ENCODE assay signal across 25 cellular contexts in genomic region chr2:232295971-232296370, GRCh38.
"Had no signal": no experiment of that assay in that cellular context is flagged by ENCODE, and none has a peak within 500 bp of the region (broad histone marks: within the 10 kb centered on the region; RNA-seq: fewer than 3 reads in every experiment).

No MANE protein-coding gene starts in this region.

- ATAC-seq: foreskin keratinocyte; gastroesophageal sphincter; heart right ventricle; left cardiac atrium; left lung; mucosa of descending colon; natural killer cell treated with Interleukin-12 subunit alpha and Interleukin-12 subunit beta and Interleukin-15 and Interleukin-18, amount 100 ng/mL, for 72 hours; pancreas; sciatic nerve; stimulated activated naive CD8-positive, alpha-beta T cell treated with anti-CD3 and anti-CD28 coated beads, Interleukin-15, amount 100 ng/mL, for 72 hours had no signal

- H3K4me1 ChIP-seq: colonic mucosa, foreskin keratinocyte, left lung, pancreas, suprapubic skin had no signal

- H3K27me3 ChIP-seq: colonic mucosa, esophagus muscularis mucosa, foreskin keratinocyte, gastroesophageal sphincter, heart right ventricle, left lung, neutrophil, pancreas, suprapubic skin had no signal

- H3K27ac ChIP-seq: colonic mucosa, esophagus muscularis mucosa, foreskin keratinocyte, gastroesophageal sphincter, heart right ventricle, left lung, neutrophil, pancreas, suprapubic skin had no signal

- H3K36me3 ChIP-seq: colonic mucosa, neutrophil, pancreas had no signal

- DNase-seq: colonic mucosa; effector CD8-positive, alpha-beta T cell; endodermal cell; foreskin keratinocyte; heart right ventricle; hippocampal formation; left cardiac atrium; left lung; mesenchymal stem cell; mucosa of descending colon; naive B cell; pancreas; stimulated activated CD4-positive, alpha-beta T cell treated with anti-CD3 and anti-CD28 coated beads, Interleukin-12 subunit alpha, Interleukin-12 subunit beta, amount 100 ng/mL, for 4 hours; stimulated activated CD4-positive, alpha-beta T cell treated with anti-CD3 and anti-CD28 coated beads, Interleukin-1b, Interleukin-23, amount 100 ng/mL, for 48 hours; stimulated activated CD4-positive, alpha-beta T cell treated with anti-CD3 and anti-CD28 coated beads, Interleukin-4, amount 100 ng/mL, for 1 hour; stimulated activated CD8-positive, alpha-beta memory T cell treated with anti-CD3 and anti-CD28 coated beads, Interleukin-4, amount 100 ng/mL, for 48 hours; stimulated activated naive CD4-positive, alpha-beta T cell; stimulated activated naive CD8-positive, alpha-beta T cell treated with anti-CD3 and anti-CD28 coated beads, Interleukin-15, amount 100 ng/mL, for 72 hours had no signal

- H3K9me3 ChIP-seq: colonic mucosa, esophagus muscularis mucosa, gastroesophageal sphincter, heart right ventricle, left lung, mucosa of descending colon, neutrophil, pancreas, suprapubic skin had no signal

- H3K4me3 ChIP-seq: colonic mucosa, esophagus muscularis mucosa, gastroesophageal sphincter, heart right ventricle, left lung, mucosa of descending colon, pancreas, smooth muscle cell, suprapubic skin had no signal
